In genomic region chr11:95095858-95096587, GRCh38 we compare ENCODE assay signal across 9 cellular contexts. TPM values are rescaled to one million over a fixed set of nuclear protein-coding genes. Genes with fewer than 3 reads are reported as not detected.
DNase-seq lines count a peak whose midpoint lies in the region; ATAC-seq and TF ChIP-seq lines count a peak whose summit lies in the region.
"Had no signal": no experiment of that assay in that cellular context is flagged by ENCODE, and none has a peak within 500 bp of the region (broad histone marks: within the 10 kb centered on the region; RNA-seq: fewer than 3 reads in every experiment).

No MANE protein-coding gene starts in this region.

- H3K27me3 ChIP-seq in thyroid gland (no peaks in the 10 kb centered on the region), lower lobe of right lung (ENCODE audit: low read depth) (no peaks in the 10 kb centered on the region)

- WGBS in thyroid gland, 2 donors, result 31 to 39% methylated on average over 4 of the region's 4 CpGs

- H3K36me3 ChIP-seq in thyroid gland (no peaks in the 10 kb centered on the region), lower lobe of right lung (no peaks in the 10 kb centered on the region)

- ATAC-seq in GM21360 (IDR thresholded peaks at IDR 0.05; ENCODE audit: unreplicated experiment) (peak; percentile 85), HG03520 (IDR thresholded peaks at IDR 0.05; ENCODE audit: unreplicated experiment) (peak; percentile 86), lower lobe of right lung (no peak)

- peaks cover 12 to 55% of the 10 kb centered on the region in 2 donors for H3K4me1 ChIP-seq in thyroid gland
- peaks cover 36% of the 10 kb centered on the region for H3K4me1 ChIP-seq in lower lobe of right lung

- TF ChIP-seq POLR2A in thyroid gland (IDR thresholded peaks at IDR 0.05), result no peak

- CTCF ChIA-PET in GM10248 (lab: Yijun Ruan, JAX), result interaction anchor here (1.1 to 13.5 kb wide), 3 partner anchors 20 to 41 kb away, joined by 3 to 306 read pairs (median 4); partner anchors contain the start of gene SRSF8

- H3K9me3 ChIP-seq in thyroid gland (no peaks in the 10 kb centered on the region), lower lobe of right lung (no peaks in the 10 kb centered on the region)

- peak overlapping the region in 2 of 3 donors; percentile 24 to 57 for H3K27ac ChIP-seq in thyroid gland
- no peak overlapping the region for H3K27ac ChIP-seq in lower lobe of right lung

- TF ChIP-seq CTCF in GM10248 (IDR thresholded peaks at IDR 0.05; ENCODE audit: control extremely low read depth, extremely low read depth, low read depth, missing control alignments) (no peak), astrocyte of the cerebellum (IDR thresholded peaks at IDR 0.05; ENCODE audit: low read depth, low read length, missing control alignments) (no peak), thyroid gland (IDR thresholded peaks at IDR 0.05) (no peak), lower lobe of right lung (IDR thresholded peaks at IDR 0.05) (no peak)

- intact Hi-C loops in thyroid gland (cut with DNase I), result no loop called here
- intact Hi-C loops in lower lobe of right lung (cut with DNase I), result no loop called here

- in situ Hi-C loops in astrocyte of the cerebellum (cut with HindIII; ENCODE audit: low sequenced_read_pairs), result no loop called here

- DNase-seq in GM10248 (ENCODE audit: extremely low spot score) (peak; percentile 61), astrocyte of the cerebellum (ENCODE audit: low read depth) (peak; percentile 46), thyroid gland (no peak), lower lobe of right lung (no peak), ureter (ENCODE audit: low spot score) (no peak), mesenteric fat pad (ENCODE audit: low spot score) (no peak)

- POLR2A ChIA-PET in GM10248 (lab: Yijun Ruan, JAX), result no interaction called here

- H3K4me3 ChIP-seq in astrocyte of the cerebellum (ENCODE audit: low read depth, low read length) (no peak overlapping the region), thyroid gland (replicated peaks in 1 of 3) (no peak overlapping the region), lower lobe of right lung (no peak overlapping the region)

RNA-seq across cellular contexts. Expression of gene ENDOD1, which starts 6.4 kb away (rescaled TPM):
- total RNA-seq in thyroid gland (10 to 100 TPM; 31.1 to 52.3 (median 36.8) TPM), lower lobe of right lung (30.4 TPM), ureter (36.7 TPM), mesenteric fat pad (16.8 TPM)

RNA-seq across cellular contexts. Expression of gene SRSF8, which starts 29.3 kb away (rescaled TPM):
- total RNA-seq in thyroid gland (10 to 100 TPM; 42.9 to 53.5 (median 51.8) TPM), lower lobe of right lung (42.9 TPM), ureter (58.0 TPM), mesenteric fat pad (32.7 TPM)

RNA-seq across cellular contexts. Expression of gene KDM4F, which starts 46.8 kb away (rescaled TPM):
- not detected for total RNA-seq in thyroid gland
- total RNA-seq in lower lobe of right lung, result not detected
- not detected for total RNA-seq in ureter
- total RNA-seq in mesenteric fat pad, result not detected
- total RNA-seq: urinary bladder had no signal

Comparison
In these comparisons a context has a peak if more than half of its experiments do, and no peak if none do; other contexts are left out.
1. DNase-seq: peak in GM10248 (single experiment) and astrocyte of the cerebellum (single experiment); none in thyroid gland (0 of 2), lower lobe of right lung (single experiment), ureter (single experiment) and mesenteric fat pad (single experiment).
2. ATAC-seq: peak in GM21360 (single experiment) and HG03520 (single experiment); none in lower lobe of right lung (0 of 2).